1 cellular context compared by ENCODE assay signal in the genomic region with DNA sequence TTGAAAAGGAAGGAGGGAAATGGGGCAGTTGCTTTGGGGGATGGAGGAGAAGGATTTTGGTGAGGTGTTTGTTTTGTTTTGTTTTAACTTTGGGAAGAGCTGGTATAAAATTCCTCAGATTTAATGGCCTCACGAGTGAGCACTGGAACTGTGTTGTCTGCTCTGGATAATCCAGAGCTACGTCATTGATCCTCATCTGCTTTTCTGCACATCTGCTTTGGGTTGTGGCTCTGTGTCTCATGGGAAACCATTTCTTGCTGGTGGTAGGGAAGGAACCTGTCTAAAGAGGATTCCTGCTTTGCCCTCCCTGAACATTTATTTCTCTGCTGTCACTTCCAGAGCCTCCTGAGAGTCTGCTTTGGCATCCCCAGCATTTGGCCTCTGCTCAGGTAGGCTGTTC.
TF ChIP-seq lines count a peak whose summit lies in the region.

No MANE protein-coding gene starts in this region.

TF ChIP-seq in IMR-90, 13 proteins besides CTCF, POLR2A, EP300 and RAD21 (continued from another document):
- TF ChIP-seq, protein P1, sequence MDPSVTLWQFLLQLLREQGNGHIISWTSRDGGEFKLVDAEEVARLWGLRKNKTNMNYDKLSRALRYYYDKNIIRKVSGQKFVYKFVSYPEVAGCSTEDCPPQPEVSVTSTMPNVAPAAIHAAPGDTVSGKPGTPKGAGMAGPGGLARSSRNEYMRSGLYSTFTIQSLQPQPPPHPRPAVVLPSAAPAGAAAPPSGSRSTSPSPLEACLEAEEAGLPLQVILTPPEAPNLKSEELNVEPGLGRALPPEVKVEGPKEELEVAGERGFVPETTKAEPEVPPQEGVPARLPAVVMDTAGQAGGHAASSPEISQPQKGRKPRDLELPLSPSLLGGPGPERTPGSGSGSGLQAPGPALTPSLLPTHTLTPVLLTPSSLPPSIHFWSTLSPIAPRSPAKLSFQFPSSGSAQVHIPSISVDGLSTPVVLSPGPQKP (IDR thresholded peaks at IDR 0.05; ENCODE audit: borderline replicate concordance, low read depth, low read length) = no peak
TF ChIP-seq in IMR-90: peak in this region for 0.
